ENCODE assay signal across 1 cellular context in genomic region chr10:117442944-117443676, GRCh38.
TF ChIP-seq lines count a peak whose summit lies in the region.

No MANE protein-coding gene starts in this region.

TF ChIP-seq in HEK293, 187 proteins besides CTCF, POLR2A, EP300 and RAD21 (continued from another document):
- TF ChIP-seq ZNF639 (tag by site-specific recombination; IDR thresholded peaks at IDR 0.05) (peak; percentile 45; the same call in 1 of the 2 replicates), ZNF248 (tag by site-specific recombination; IDR thresholded peaks at IDR 0.05) (no peak), REST (tag by site-specific recombination; IDR thresholded peaks at IDR 0.05) (0 out of 2 replicates have a peak, but pooled peaks have one; percentile 16), ZFP41 (tag by site-specific recombination; IDR thresholded peaks at IDR 0.05; ENCODE audit: borderline replicate concordance) (no peak), ZNF433 (tag by site-specific recombination; IDR thresholded peaks at IDR 0.05; ENCODE audit: low read depth) (no peak), KLF17 (tag by site-specific recombination; IDR thresholded peaks at IDR 0.05) (no peak), ZNF175 (tag by site-specific recombination; IDR thresholded peaks at IDR 0.05) (no peak), ZNF10 (tag by site-specific recombination; IDR thresholded peaks at IDR 0.05) (no peak)
